Comparison of ENCODE assay signal across 13 cellular contexts in genomic region chr6:37794825-37795224, GRCh38. TPM values are rescaled to one million over a fixed set of nuclear protein-coding genes. Genes with fewer than 3 reads are reported as not detected.
DNase-seq lines count a peak whose midpoint lies in the region.
"Had no signal": no experiment of that assay in that cellular context is flagged by ENCODE, and none has a peak within 500 bp of the region (broad histone marks: within the 10 kb centered on the region; RNA-seq: fewer than 3 reads in every experiment).

No MANE protein-coding gene starts in this region.

- peak; percentile 47 for DNase-seq in DMS 273 (lab: John Stamatoyannopoulos, UW; ENCODE audit: unreplicated experiment)
- DNase-seq in LHCN-M2 (ENCODE audit: low read depth): peak; percentile 72
- peak; percentile 43 for DNase-seq in cerebellar cortex (ENCODE audit: low spot score)
- peak; percentile 68 for DNase-seq in kidney tubule cell (ENCODE audit: low spot score)
- no peak for DNase-seq in activated T-cell treated with anti-CD3 and anti-CD28 coated beads, Interleukin-2, amount 50 U/mL, for 48 hours
- no peak for DNase-seq in iPS-NIHi7 (ENCODE audit: extremely low spot score)
- DNase-seq in central memory CD4-positive, alpha-beta T cell: no peak
- no peak for DNase-seq in germinal center (ENCODE audit: low spot score)
- DNase-seq: activated CD4-positive, CD25-positive, alpha-beta regulatory T cell; cortex of kidney; heart left ventricle; NCI-H526 treated with DMSO at 0.1 percent for 48 hours; stimulated activated naive CD8-positive, alpha-beta T cell treated with anti-CD3 and anti-CD28 coated beads, Interleukin-15, amount 100 ng/mL, for 72 hours had no signal

RNA-seq across cellular contexts. Expression of gene ZFAND3, which starts 24.7 kb away (rescaled TPM):
- total RNA-seq in LHCN-M2 (2014; rRNA removed): 14.7 and 19.9 TPM in 2 replicates
- 78.8 TPM for polyA plus RNA-seq in LHCN-M2 (2012)

Comparison
In these comparisons a context has a peak if more than half of its experiments do, and no peak if none do; other contexts are left out.
1. DNase-seq: peak in DMS 273 (single experiment), LHCN-M2 (single experiment), cerebellar cortex (single experiment) and kidney tubule cell (single experiment); none in activated T-cell treated with anti-CD3 and anti-CD28 coated beads, Interleukin-2, amount 50 U/mL, for 48 hours (0 of 2), iPS-NIHi7 (single experiment), central memory CD4-positive, alpha-beta T cell (single experiment) and germinal center (single experiment).